ENCODE assay signal across 1 cellular context in the genomic region with DNA sequence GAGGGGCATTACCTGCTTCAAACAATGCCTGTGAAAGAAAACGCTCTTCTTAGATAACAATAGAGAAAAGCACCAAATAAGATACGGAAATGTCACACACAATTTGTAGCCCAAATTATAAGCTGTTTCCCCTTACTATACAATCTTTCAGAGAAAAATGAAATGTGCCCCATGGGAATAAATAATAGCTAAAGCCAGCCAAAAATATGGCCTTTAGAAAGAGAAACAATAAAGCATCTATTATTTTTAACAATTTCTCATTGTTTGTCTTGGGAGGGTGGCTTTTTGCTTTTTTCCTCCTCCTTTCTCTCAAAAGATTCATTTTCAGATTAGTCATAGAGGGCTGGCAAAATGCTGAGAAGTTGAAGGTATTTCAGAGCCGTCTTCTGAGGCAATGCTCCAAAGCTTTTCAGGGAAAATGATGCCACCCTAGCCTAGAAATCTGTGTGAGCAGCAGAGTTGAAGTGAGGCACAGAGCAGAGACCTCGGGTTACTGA.
TF ChIP-seq lines count a peak whose summit lies in the region.

No MANE protein-coding gene starts in this region.

TF ChIP-seq in SK-N-SH treated with all-trans-retinoic acid at 6 μM for 48 hours, 23 proteins besides CTCF, POLR2A, EP300 and RAD21 (continued from another document):
- TF ChIP-seq, protein P1, sequence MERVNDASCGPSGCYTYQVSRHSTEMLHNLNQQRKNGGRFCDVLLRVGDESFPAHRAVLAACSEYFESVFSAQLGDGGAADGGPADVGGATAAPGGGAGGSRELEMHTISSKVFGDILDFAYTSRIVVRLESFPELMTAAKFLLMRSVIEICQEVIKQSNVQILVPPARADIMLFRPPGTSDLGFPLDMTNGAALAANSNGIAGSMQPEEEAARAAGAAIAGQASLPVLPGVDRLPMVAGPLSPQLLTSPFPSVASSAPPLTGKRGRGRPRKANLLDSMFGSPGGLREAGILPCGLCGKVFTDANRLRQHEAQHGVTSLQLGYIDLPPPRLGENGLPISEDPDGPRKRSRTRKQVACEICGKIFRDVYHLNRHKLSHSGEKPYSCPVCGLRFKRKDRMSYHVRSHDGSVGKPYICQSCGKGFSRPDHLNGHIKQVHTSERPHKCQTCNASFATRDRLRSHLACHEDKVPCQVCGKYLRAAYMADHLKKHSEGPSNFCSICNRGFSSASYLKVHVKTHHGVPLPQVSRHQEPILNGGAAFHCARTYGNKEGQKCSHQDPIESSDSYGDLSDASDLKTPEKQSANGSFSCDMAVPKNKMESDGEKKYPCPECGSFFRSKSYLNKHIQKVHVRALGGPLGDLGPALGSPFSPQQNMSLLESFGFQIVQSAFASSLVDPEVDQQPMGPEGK (CRISPR knock-in tag; IDR thresholded peaks at IDR 0.05; ENCODE audit: borderline replicate concordance): no peak
- TF ChIP-seq ZFP3 (CRISPR knock-in tag; IDR thresholded peaks at IDR 0.05): no peak
- TF ChIP-seq RARB (CRISPR knock-in tag; IDR thresholded peaks at IDR 0.05): no peak
- no peak for TF ChIP-seq GLIS3 (CRISPR knock-in tag; IDR thresholded peaks at IDR 0.05)
- TF ChIP-seq BACH2 (CRISPR knock-in tag; IDR thresholded peaks at IDR 0.05; ENCODE audit: borderline replicate concordance): no peak
- TF ChIP-seq, protein P2, sequence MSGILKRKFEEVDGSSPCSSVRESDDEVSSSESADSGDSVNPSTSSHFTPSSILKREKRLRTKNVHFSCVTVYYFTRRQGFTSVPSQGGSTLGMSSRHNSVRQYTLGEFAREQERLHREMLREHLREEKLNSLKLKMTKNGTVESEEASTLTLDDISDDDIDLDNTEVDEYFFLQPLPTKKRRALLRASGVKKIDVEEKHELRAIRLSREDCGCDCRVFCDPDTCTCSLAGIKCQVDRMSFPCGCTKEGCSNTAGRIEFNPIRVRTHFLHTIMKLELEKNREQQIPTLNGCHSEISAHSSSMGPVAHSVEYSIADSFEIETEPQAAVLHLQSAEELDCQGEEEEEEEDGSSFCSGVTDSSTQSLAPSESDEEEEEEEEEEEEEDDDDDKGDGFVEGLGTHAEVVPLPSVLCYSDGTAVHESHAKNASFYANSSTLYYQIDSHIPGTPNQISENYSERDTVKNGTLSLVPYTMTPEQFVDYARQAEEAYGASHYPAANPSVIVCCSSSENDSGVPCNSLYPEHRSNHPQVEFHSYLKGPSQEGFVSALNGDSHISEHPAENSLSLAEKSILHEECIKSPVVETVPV (CRISPR knock-in tag; IDR thresholded peaks at IDR 0.05): no peak
- no peak for TF ChIP-seq TOX (CRISPR knock-in tag; IDR thresholded peaks at IDR 0.05; ENCODE audit: borderline replicate concordance)
- TF ChIP-seq TCF4 (CRISPR knock-in tag; IDR thresholded peaks at IDR 0.05; ENCODE audit: borderline replicate concordance): no peak
- TF ChIP-seq ARNTL (CRISPR knock-in tag; IDR thresholded peaks at IDR 0.05; ENCODE audit: borderline replicate concordance, low read depth): no peak
- TF ChIP-seq CSDC2 (CRISPR knock-in tag; IDR thresholded peaks at IDR 0.05): no peak
